In genomic region chr12:77053259-77053658, GRCh38 we compare ENCODE assay signal across 34 cellular contexts. TPM values are rescaled to one million over a fixed set of nuclear protein-coding genes. Genes with fewer than 3 reads are reported as not detected.
"Had no signal": no experiment of that assay in that cellular context is flagged by ENCODE, and none has a peak within 500 bp of the region (broad histone marks: within the 10 kb centered on the region; RNA-seq: fewer than 3 reads in every experiment).

No MANE protein-coding gene starts in this region.

- H3K36me3 Mint-ChIP-seq: activated naive CD8-positive, alpha-beta T cell had no signal

- H3K36me3 ChIP-seq: brain microvascular endothelial cell, esophagus muscularis mucosa, gastrocnemius medialis, heart left ventricle had no signal

- H3K27me3 Mint-ChIP-seq: activated B cell treated with CpG ODN at 0.5 μM for 24 hours; activated T-helper 17 cell treated with anti-CD3 and anti-CD28 coated beads, Interleukin-2, amount 50 U/mL, for 72 hours; effector memory CD8-positive, alpha-beta T cell had no signal

- H3K4me3 ChIP-seq: esophagus muscularis mucosa, gastrocnemius medialis, heart left ventricle had no signal

- H3K27ac ChIP-seq: brain microvascular endothelial cell, esophagus muscularis mucosa, foreskin keratinocyte, gastrocnemius medialis, heart left ventricle, WERI-Rb-1 had no signal

- H3K9me3 Mint-ChIP-seq: activated B cell treated with CpG ODN at 0.5 μM for 24 hours; activated CD8-positive, alpha-beta T cell treated with anti-CD3 and anti-CD28 coated beads for 36 hours; activated T-cell treated with anti-CD3 and anti-CD28 coated beads, Interleukin-2, amount 50 U/mL, for 4 hours; activated T-helper 17 cell treated with anti-CD3 and anti-CD28 coated beads, Interleukin-2, amount 50 U/mL, for 72 hours; effector memory CD8-positive, alpha-beta T cell; T-helper 1 cell treated with Interleukin-12 subunit alpha and Interleukin-12 subunit beta and Interleukin-4 antibody, amounts not matched to agents 30 μg/mL and 1 μg/mL, for 36 hours; T-helper 2 cell treated with Interferon-gamma antibody and Interleukin-4, amounts not matched to agents 5 μg/mL and 100 μg/mL, for 36 hours had no signal

- H3K27ac Mint-ChIP-seq: activated B cell treated with CpG ODN at 0.5 μM for 24 hours; activated CD8-positive, alpha-beta T cell treated with anti-CD3 and anti-CD28 coated beads for 36 hours; activated naive CD8-positive, alpha-beta T cell; activated T-helper 17 cell treated with anti-CD3 and anti-CD28 coated beads, Interleukin-2, amount 50 U/mL, for 72 hours; T-helper 1 cell treated with Interleukin-12 subunit alpha and Interleukin-12 subunit beta and Interleukin-4 antibody, amounts not matched to agents 30 μg/mL and 1 μg/mL, for 36 hours; T-helper 2 cell treated with Interferon-gamma antibody and Interleukin-4, amounts not matched to agents 5 μg/mL and 100 μg/mL, for 36 hours had no signal

- H3K4me1 Mint-ChIP-seq: activated T-helper 17 cell treated with anti-CD3 and anti-CD28 coated beads, Interleukin-2, amount 50 U/mL, for 72 hours had no signal

- FAIRE-seq: astrocyte, bronchial epithelial cell, colon had no signal

- H3K9me3 ChIP-seq: esophagus muscularis mucosa, gastrocnemius medialis, heart left ventricle had no signal

- H3K27me3 ChIP-seq: brain microvascular endothelial cell, foreskin keratinocyte, gastrocnemius medialis had no signal

- DNase-seq: activated B cell treated with CpG ODN at 0.5 μM for 24 hours; activated CD4-positive, alpha-beta T cell treated with anti-CD3 and anti-CD28 coated beads for 48 hours; activated CD4-positive, alpha-beta T cell treated with anti-CD3 and anti-CD28 coated beads, Interleukin-2, amount 50 U/mL, for 1 hour; activated CD4-positive, alpha-beta T cell treated with anti-CD3 and anti-CD28 coated beads, Interleukin-2, amount 50 U/mL, for 48 hours; activated CD8-positive, alpha-beta memory T cell treated with anti-CD3 and anti-CD28 coated beads for 24 hours; activated CD8-positive, alpha-beta T cell treated with anti-CD3 and anti-CD28 coated beads for 36 hours; activated effector memory CD4-positive, alpha-beta T cell treated with Interleukin-2 at 50 U/mL for 16 hours; activated gamma-delta T cell treated with Interleukin-2 at 50 U/mL for 16 hours; activated naive CD4-positive, alpha-beta T cell treated with anti-CD3 and anti-CD28 coated beads, Interleukin-2, amount 50 U/mL, for 16 hours; activated naive CD4-positive, alpha-beta T cell treated with Interleukin-2 at 50 U/mL for 16 hours; activated T-cell treated with anti-CD3 and anti-CD28 coated beads, Interleukin-2, amount 50 U/mL, for 4 hours; amniotic stem cell; anterior cingulate cortex; brain microvascular endothelial cell; caudate nucleus; cortex of kidney; dermis blood vessel endothelial cell; effector CD4-positive, alpha-beta T cell; effector memory CD8-positive, alpha-beta T cell; erythroblast; foreskin keratinocyte; gastrocnemius medialis; glutamatergic neuron; heart left ventricle; T1000; WERI-Rb-1 had no signal

- H3K4me1 ChIP-seq: esophagus muscularis mucosa, foreskin keratinocyte, gastrocnemius medialis, heart left ventricle had no signal

- H3K4me3 Mint-ChIP-seq: activated B cell treated with CpG ODN at 0.5 μM for 24 hours; activated CD8-positive, alpha-beta T cell treated with anti-CD3 and anti-CD28 coated beads for 36 hours; activated naive CD8-positive, alpha-beta T cell; activated T-cell treated with anti-CD3 and anti-CD28 coated beads, Interleukin-2, amount 50 U/mL, for 4 hours; activated T-helper 17 cell treated with anti-CD3 and anti-CD28 coated beads, Interleukin-2, amount 50 U/mL, for 72 hours; effector memory CD8-positive, alpha-beta T cell; T-helper 1 cell treated with Interleukin-12 subunit alpha and Interleukin-12 subunit beta and Interleukin-4 antibody, amounts not matched to agents 30 μg/mL and 1 μg/mL, for 36 hours; T-helper 2 cell treated with Interferon-gamma antibody and Interleukin-4, amounts not matched to agents 5 μg/mL and 100 μg/mL, for 36 hours had no signal

RNA-seq across cellular contexts. Expression of gene E2F7, which starts 12.1 kb away (rescaled TPM):
- total RNA-seq: esophagus muscularis mucosa, gastrocnemius medialis had no signal
